In genomic region chr15:91101356-91101920, GRCh38 we compare ENCODE assay signal across 15 cellular contexts. TPM values are rescaled to one million over a fixed set of nuclear protein-coding genes. Genes with fewer than 3 reads are reported as not detected.
DNase-seq lines count a peak whose midpoint lies in the region; ATAC-seq and TF ChIP-seq lines count a peak whose summit lies in the region.
"Had no signal": no experiment of that assay in that cellular context is flagged by ENCODE, and none has a peak within 500 bp of the region (broad histone marks: within the 10 kb centered on the region; RNA-seq: fewer than 3 reads in every experiment).

No MANE protein-coding gene starts in this region.

- ATAC-seq in heart left ventricle (no peak), right cardiac atrium (no peak), T-cell (replicated peaks in 1 of 4) (no peak)

- no peak for DNase-seq in heart left ventricle
- no peak for DNase-seq in right cardiac atrium
- DNase-seq in T-cell = no peak
- DNase-seq in glutamatergic neuron = no peak
- DNase-seq in superior temporal gyrus (ENCODE audit: extremely low spot score) = peak; percentile 30
- DNase-seq in GDM1 (lab: John Stamatoyannopoulos, UW) = no peak
- no peak for DNase-seq in brain microvascular endothelial cell
- DNase-seq in stimulated activated CD4-positive, alpha-beta T cell treated with anti-CD3 and anti-CD28 coated beads, Interleukin-12 subunit alpha, Interleukin-12 subunit beta, amount 100 ng/mL, for 4 hours = no peak
- DNase-seq: activated CD4-positive, CD25-positive, alpha-beta regulatory T cell treated with anti-CD3 and anti-CD28 coated beads, Interleukin-2, amount 50 U/mL, for 72 hours; BE2C; DMS79 treated with DMSO at 0.1 percent for 48 hours; left lung; MV-4-11; NCI-H2081 treated with DMSO at 0.1 percent for 48 hours; Peyer's patch had no signal

- in situ Hi-C loops in brain microvascular endothelial cell (cut with HindIII; ENCODE audit: low pct_ligation_motif_present, low sequenced_read_pairs) = no loop called here

- no peak for TF ChIP-seq POLR2A in heart left ventricle (IDR thresholded peaks at IDR 0.05)

- H3K4me3 Mint-ChIP-seq in T-cell = peak overlapping the region; percentile 73 to 84 (median 81)
- peak overlapping the region; percentile 89 for H3K4me3 Mint-ChIP-seq in glutamatergic neuron (ENCODE audit: unreplicated experiment)

- POLR2A ChIA-PET in T-cell (lab: Charles Lee) = no interaction called here

- no peak for TF ChIP-seq CTCF in heart left ventricle (IDR thresholded peaks at IDR 0.05)
- no peak for TF ChIP-seq CTCF in glutamatergic neuron (IDR thresholded peaks at IDR 0.05; ENCODE audit: partially characterized antibody, unreplicated experiment)
- no peak for TF ChIP-seq CTCF in brain microvascular endothelial cell (IDR thresholded peaks at IDR 0.05; ENCODE audit: low read depth, low read length, missing control alignments)

- H3K27me3 Mint-ChIP-seq in T-cell (peaks cover 75 to 83% of the 10 kb centered on the region in 2 donors), glutamatergic neuron (ENCODE audit: unreplicated experiment) (peaks cover 6% of the 10 kb centered on the region)

- H3K9me3 Mint-ChIP-seq in T-cell (no peaks in the 10 kb centered on the region), glutamatergic neuron (ENCODE audit: unreplicated experiment) (peaks cover 7% of the 10 kb centered on the region)

- H3K4me3 ChIP-seq in heart left ventricle = peak overlapping the region in 8 of 12 donors; percentile 28 to 68 (median 66)
- no peak overlapping the region for H3K4me3 ChIP-seq in right cardiac atrium (ENCODE audit: low read length)
- no peak overlapping the region for H3K4me3 ChIP-seq in brain microvascular endothelial cell (ENCODE audit: low read depth, low read length)

- no peaks in the 10 kb centered on the region for H3K36me3 Mint-ChIP-seq in T-cell
- no peaks in the 10 kb centered on the region for H3K36me3 Mint-ChIP-seq in glutamatergic neuron (ENCODE audit: unreplicated experiment)

- H3K9me3 ChIP-seq in heart left ventricle (no peaks in the 10 kb centered on the region), right cardiac atrium (ENCODE audit: control insufficient read depth, low read length) (no peaks in the 10 kb centered on the region)
- H3K9me3 ChIP-seq: BE2C, left lung, Peyer's patch had no signal

- H3K27ac ChIP-seq in heart left ventricle = no peak overlapping the region
- no peak overlapping the region for H3K27ac ChIP-seq in right cardiac atrium (ENCODE audit: low read length)
- no peak overlapping the region for H3K27ac ChIP-seq in brain microvascular endothelial cell
- H3K27ac ChIP-seq: left lung, Peyer's patch had no signal

- H3K27me3 ChIP-seq in heart left ventricle = peaks cover 0 to 70% (median 13%) of the 10 kb centered on the region in 9 donors
- no peaks in the 10 kb centered on the region for H3K27me3 ChIP-seq in right cardiac atrium (ENCODE audit: control insufficient read depth, insufficient read depth)
- H3K27me3 ChIP-seq in brain microvascular endothelial cell (replicated peaks) = peaks cover 31% of the 10 kb centered on the region

- H3K4me1 Mint-ChIP-seq in T-cell (peaks cover 17 to 21% (median 19%) of the 10 kb centered on the region in 3 donors), glutamatergic neuron (ENCODE audit: low read depth, unreplicated experiment) (peaks cover 8% of the 10 kb centered on the region)

- H3K4me1 ChIP-seq in heart left ventricle (peaks cover 0 to 45% (median 30%) of the 10 kb centered on the region in 12 donors), right cardiac atrium (ENCODE audit: control insufficient read depth, insufficient read depth, low read length) (peaks cover 4% of the 10 kb centered on the region)
- H3K4me1 ChIP-seq: BE2C had no signal

- 49 to 69% (median 64%) methylated on average over 7 of the region's 7 CpGs for WGBS in heart left ventricle, 4 donors
- 67% methylated on average over 7 of the region's 7 CpGs for WGBS in right cardiac atrium

- CTCF ChIA-PET in T-cell (lab: Charles Lee) = no interaction called here

- intact Hi-C loops in heart left ventricle (cut with DNase I) = loop anchor here in 1 of 10 donors (5.0 kb wide), 1 partner anchor 161 kb away; no protein-coding TSS in a partner anchor
- intact Hi-C loops in right cardiac atrium (cut with DNase I) = no loop called here

- H3K36me3 ChIP-seq in heart left ventricle = no peaks in the 10 kb centered on the region
- no peaks in the 10 kb centered on the region for H3K36me3 ChIP-seq in brain microvascular endothelial cell (replicated peaks)
- H3K36me3 ChIP-seq: BE2C, left lung, Peyer's patch had no signal

- H3K27ac Mint-ChIP-seq in T-cell (no peak overlapping the region), glutamatergic neuron (ENCODE audit: unreplicated experiment) (no peak overlapping the region)

RNA-seq across cellular contexts. Expression of gene SV2B, which starts 1.4 kb away (rescaled TPM):
- 10 to 100 TPM in 2 of 9 donors, 1 to 10 TPM in 5, under 1 TPM in 2; 0.63 to 23.5 (median 2.9) TPM for total RNA-seq in heart left ventricle
- under 1 TPM; 0.42 to 0.69 TPM for polyA plus RNA-seq in heart left ventricle
- total RNA-seq in right cardiac atrium = 1 to 10 TPM in 3 of 4 donors, under 1 TPM in 1; 0.69 to 1.7 (median 1.4) TPM
- 0.34 TPM for polyA plus RNA-seq in right cardiac atrium
- total RNA-seq in T-cell = under 1 TPM in 3 of 5 donors, not detected in 2; 0.03 to 0.13 (median 0.09) TPM
- total RNA-seq in glutamatergic neuron (ENCODE audit: unreplicated experiment) = 7.1 TPM

Comparison
In these comparisons a context has a peak if more than half of its experiments do, and no peak if none do; other contexts are left out.
1. H3K4me3 ChIP-seq: peak in heart left ventricle (8 of 12); none in right cardiac atrium (single experiment) and brain microvascular endothelial cell (single experiment).